ENCODE assay signal across 9 cellular contexts in genomic region chr1:23208527-23208926, GRCh38. TPM values are rescaled to one million over a fixed set of nuclear protein-coding genes. Genes with fewer than 3 reads are reported as not detected.
"Had no signal": no experiment of that assay in that cellular context is flagged by ENCODE, and none has a peak within 500 bp of the region (broad histone marks: within the 10 kb centered on the region; RNA-seq: fewer than 3 reads in every experiment).

No MANE protein-coding gene starts in this region.

- H3K4me1 ChIP-seq: HAP-1 had no signal

- H3K36me3 ChIP-seq: HAP-1 had no signal

- H2AFZ ChIP-seq: GM23248, GM23338 had no signal

- FAIRE-seq: H54 had no signal

- H3K4me3 ChIP-seq: GM23248, GM23338, HAP-1 had no signal

- ATAC-seq: GM23338 had no signal

- H3K27ac ChIP-seq: GM23248 had no signal

- DNase-seq: GM23248, GOT3, H9, HCEC 1CT, HFFc6 had no signal

- H3K9ac ChIP-seq: GM23248 had no signal

- H3K9me3 ChIP-seq: HAP-1 had no signal

- H3K4me2 ChIP-seq: GM23338 had no signal

RNA-seq across cellular contexts. Expression of gene HTR1D, which starts 8.8 kb away (rescaled TPM):
- total RNA-seq: GM23248, H4 had no signal
- polyA plus RNA-seq: GM23248 had no signal
